ENCODE assay signal across 22 cellular contexts in genomic region chr17:58097384-58098088, GRCh38. TPM values are rescaled to one million over a fixed set of nuclear protein-coding genes. Genes with fewer than 3 reads are reported as not detected.
A peak's percentile ranks its signal among the peaks of the same experiment; 100 is the strongest.
DNase-seq lines count a peak whose midpoint lies in the region; ATAC-seq, FAIRE-seq and TF ChIP-seq lines count a peak whose summit lies in the region.
"Had no signal": no experiment of that assay in that cellular context is flagged by ENCODE, and none has a peak within 500 bp of the region (broad histone marks: within the 10 kb centered on the region; RNA-seq: fewer than 3 reads in every experiment).

No MANE protein-coding gene starts in this region.

- H3K4me2 ChIP-seq in A549: no peak overlapping the region

- H3K4me1 ChIP-seq in A549: no peaks in the 10 kb centered on the region
- H3K4me1 ChIP-seq in esophagus muscularis mucosa: no peaks in the 10 kb centered on the region
- H3K4me1 ChIP-seq: BE2C, Caco-2 had no signal

- TF ChIP-seq EP300 in A549 (IDR thresholded peaks at IDR 0.05) (no peak), esophagus muscularis mucosa (IDR thresholded peaks at IDR 0.05) (no peak)

- H3K27me3 ChIP-seq in esophagus muscularis mucosa: no peaks in the 10 kb centered on the region
- H3K27me3 ChIP-seq: BE2C had no signal

- no peak overlapping the region for H3K4me3 ChIP-seq in A549
- no peak overlapping the region for H3K4me3 ChIP-seq in esophagus muscularis mucosa
- no peak overlapping the region for H3K4me3 ChIP-seq in coronary artery

- TF ChIP-seq RAD21 in A549 (conservative IDR thresholded peaks at IDR 0.05 in 1 of 2, IDR thresholded peaks at IDR 0.05 in 1 of 2): no peak

- TF ChIP-seq CTCF in A549 (IDR thresholded peaks at IDR 0.05) (no peak), esophagus muscularis mucosa (IDR thresholded peaks at IDR 0.05) (no peak), coronary artery (IDR thresholded peaks at IDR 0.05) (no peak)

- H3K9me3 ChIP-seq in A549 (no peaks in the 10 kb centered on the region), esophagus muscularis mucosa (no peaks in the 10 kb centered on the region)
- H3K9me3 ChIP-seq: BE2C, Caco-2 had no signal

- POLR2A ChIA-PET in A549 (lab: Yijun Ruan, JAX): interaction anchor here (1.0 kb wide), 1 partner anchor 15 kb away, joined by 5 read pairs; the partner anchor contains the start of gene DYNLL2

- CTCF ChIA-PET in A549 (lab: Yijun Ruan, JAX): interaction anchor here (1.0 to 3.7 kb wide), 4 partner anchors 9 to 25 kb away, joined by 3 to 18 read pairs (median 5); no protein-coding TSS in a partner anchor

- FAIRE-seq in A204.1 (lab: Jason Lieb, UNC): peak; percentile 3
- FAIRE-seq in A549 (lab: Jason Lieb, UNC): peak; percentile 7
- FAIRE-seq: GM12891, GM18507 had no signal

- intact Hi-C loops in esophagus muscularis mucosa (cut with DNase I): no loop called here

- H3K36me3 ChIP-seq in esophagus muscularis mucosa: peaks cover 3 to 21% (median 16%) of the 10 kb centered on the region in 4 donors

- H3K27ac ChIP-seq in A549 (no peak overlapping the region), esophagus muscularis mucosa (replicated peaks in 1 of 4) (no peak overlapping the region), coronary artery (no peak overlapping the region)

- TF ChIP-seq POLR2A in A549 (IDR thresholded peaks at IDR 0.05; ENCODE audit: low read length): no peak
- no peak for TF ChIP-seq POLR2A in esophagus muscularis mucosa (IDR thresholded peaks at IDR 0.05; ENCODE audit: low read depth)

- no peak for DNase-seq in A549 (ENCODE audit: low read depth in 1 of 2, low spot score in 1 of 2)
- DNase-seq in NCI-H69 (lab: John Stamatoyannopoulos, UW): peak; percentile 34
- peak; percentile 39 for DNase-seq in esophagus muscularis mucosa (ENCODE audit: extremely low spot score)
- DNase-seq in NCI-H748 (lab: John Stamatoyannopoulos, UW; ENCODE audit: unreplicated experiment): no peak
- no peak for DNase-seq in NCI-H446 treated with DMSO at 0.1 percent for 48 hours (lab: John Stamatoyannopoulos, UW)
- DNase-seq in coronary artery (ENCODE audit: low spot score): no peak
- DNase-seq: BE2C; Caco-2; CD4-positive, CD25-positive, alpha-beta regulatory T cell; GOT3; Karpas-422; MM.1S; NCI-H1092; NCI-H146; NCI-H2081; NCI-H510A; T-helper 2 cell had no signal

- peak in 1 of 2 experiments; percentile 46; a peak in 3 of 6 replicates for ATAC-seq in A549
- no peak for ATAC-seq in HG02623 (IDR thresholded peaks at IDR 0.05; ENCODE audit: unreplicated experiment)

TF ChIP-seq in A549, 52 proteins besides CTCF, POLR2A, EP300 and RAD21:
- no peak for TF ChIP-seq KDM5A (IDR thresholded peaks at IDR 0.05)
- TF ChIP-seq MAFK (IDR thresholded peaks at IDR 0.05; ENCODE audit: partially characterized antibody): peak; percentile 51

RNA-seq across cellular contexts. Expression of gene DYNLL2, which starts 14.3 kb away (rescaled TPM):
- polyA plus RNA-seq in A549 (2011; rRNA removed) (19.6 TPM in 2 replicates), A549 (2017; fragmentation: RNase III; extraction: RNeasy Plus Mini Kit Qiagen cat#74134 plus additional on column Dnase treatment) (33.2 to 34.1 TPM (median 33.7 TPM) in 3 replicates)
- 11.2 and 12.0 TPM in 2 replicates for polyA plus RNA-seq in A549 (2012; cell fraction: cytosol; rRNA removed)
- polyA plus RNA-seq in A549 (2012; cell fraction: nucleus; rRNA removed): 6.1 and 7.7 TPM in 2 replicates
- 13.6 and 13.9 TPM in 2 replicates for polyA minus RNA-seq in A549 (2011; rRNA and poly(A)+ RNA removed)
- 10 to 100 TPM; 22.2 to 37.0 (median 36.3) TPM for total RNA-seq in esophagus muscularis mucosa

RNA-seq across cellular contexts. Expression of gene OR4D1, which starts 50.6 kb away (rescaled TPM):
- polyA plus RNA-seq in A549 (2011; rRNA removed): 0.03 and 0.04 TPM in 2 replicates
- 0.03 TPM in 2 replicates for polyA plus RNA-seq in A549 (2012; cell fraction: cytosol; rRNA removed)
- 0.04 TPM in 1 of 2 replicates, not detected in the other for polyA plus RNA-seq in A549 (2012; cell fraction: nucleus; rRNA removed)
- 0.03 TPM in 1 of 3 replicates, not detected in the others for polyA plus RNA-seq in A549 (2017; fragmentation: RNase III; extraction: RNeasy Plus Mini Kit Qiagen cat#74134 plus additional on column Dnase treatment)
- not detected in 2 replicates for polyA minus RNA-seq in A549 (2011; rRNA and poly(A)+ RNA removed)
- total RNA-seq in esophagus muscularis mucosa: not detected
- total RNA-seq: Caco-2, SK-MEL-5 had no signal

Comparison
In these comparisons a context has a peak if more than half of its experiments do, and no peak if none do; other contexts are left out.
1. DNase-seq: peak in NCI-H69 (single experiment) and esophagus muscularis mucosa (single experiment); none in A549 (0 of 2), NCI-H748 (single experiment), NCI-H446 treated with DMSO at 0.1 percent for 48 hours (single experiment) and coronary artery (single experiment).